In the genomic region with DNA sequence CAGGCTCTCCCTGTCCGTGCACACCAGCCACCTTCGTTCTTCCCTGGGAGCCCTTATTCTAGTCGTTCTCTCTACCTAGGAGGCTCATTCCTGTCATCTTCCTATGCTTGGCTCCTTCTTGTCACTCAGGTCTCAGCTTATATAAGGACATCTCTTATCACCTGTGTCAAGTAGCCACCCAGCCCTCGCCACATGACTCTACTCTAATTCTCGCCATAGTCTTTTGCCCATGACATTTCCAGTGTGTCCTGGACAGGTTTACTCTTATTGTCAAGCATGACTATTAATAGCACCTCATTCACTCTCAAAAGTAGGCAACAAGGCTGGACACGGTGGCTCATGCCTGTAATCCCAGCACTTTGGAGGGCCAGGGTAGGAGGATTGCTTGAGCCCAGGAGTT, we compare ENCODE assay signal across 29 cellular contexts.
"Had no signal": no experiment of that assay in that cellular context is flagged by ENCODE, and none has a peak within 500 bp of the region (broad histone marks: within the 10 kb centered on the region; RNA-seq: fewer than 3 reads in every experiment).

No MANE protein-coding gene starts in this region.

- H3K27ac Mint-ChIP-seq: mesothelial cell of epicardium; natural killer cell; nephron progenitor cell; neural progenitor cell; stimulated activated effector memory CD8-positive, alpha-beta T cell treated with anti-CD3 and anti-CD28 coated beads, Interleukin-12 subunit alpha, Interleukin-12 subunit beta, amount 100 ng/mL, for 72 hours; stimulated activated naive CD8-positive, alpha-beta T cell treated with anti-CD3 and anti-CD28 coated beads, Interleukin-15, Interleukin-2, amounts not matched to agents 100 ng/mL and 50 ng/mL, for 24 hours; type B pancreatic cell had no signal

- H2AFZ ChIP-seq: hepatocyte, neural progenitor cell, parathyroid adenoma had no signal

- H3K4me2 ChIP-seq: hepatocyte, neural progenitor cell had no signal

- H3K36me3 Mint-ChIP-seq: mesothelial cell of epicardium; natural killer cell; neural progenitor cell; stimulated activated effector memory CD8-positive, alpha-beta T cell treated with anti-CD3 and anti-CD28 coated beads, Interleukin-12 subunit alpha, Interleukin-12 subunit beta, amount 100 ng/mL, for 72 hours; type B pancreatic cell had no signal

- H3K4me3 Mint-ChIP-seq: mesothelial cell of epicardium; natural killer cell; nephron progenitor cell; neural progenitor cell; stimulated activated effector memory CD8-positive, alpha-beta T cell treated with anti-CD3 and anti-CD28 coated beads, Interleukin-12 subunit alpha, Interleukin-12 subunit beta, amount 100 ng/mL, for 72 hours; stimulated activated naive CD8-positive, alpha-beta T cell treated with anti-CD3 and anti-CD28 coated beads, Interleukin-15, Interleukin-2, amounts not matched to agents 100 ng/mL and 50 ng/mL, for 24 hours; type B pancreatic cell had no signal

- DNase-seq: kidney glomerular epithelial cell; left cardiac atrium; mesendoderm; naive B cell; natural killer cell; nephron progenitor cell; occipital lobe; stimulated activated CD4-positive, alpha-beta T cell treated with anti-CD3 and anti-CD28 coated beads, Interleukin-12 subunit alpha, Interleukin-12 subunit beta, amount 100 ng/mL, for 4 hours; stimulated activated CD4-positive, alpha-beta T cell treated with anti-CD3 and anti-CD28 coated beads, Interleukin-15, amount 100 ng/mL, for 24 hours; stimulated activated CD4-positive, alpha-beta T cell treated with anti-CD3 and anti-CD28 coated beads, Interleukin-2, amount 100 ng/mL, for 24 hours; stimulated activated CD4-positive, alpha-beta T cell treated with anti-CD3 and anti-CD28 coated beads, Interleukin-4, amount 100 ng/mL, for 1 hour; stimulated activated naive CD4-positive, alpha-beta T cell; uterus had no signal

- H3K4me3 ChIP-seq: hepatocyte, lung, neural progenitor cell, skin epidermis, suprapubic skin, thoracic aorta, tibial nerve, uterus had no signal

- H3K4me1 ChIP-seq: uterus had no signal

- H3K9ac ChIP-seq: neural progenitor cell, parathyroid adenoma had no signal

- H3K9me3 ChIP-seq: neutrophil, suprapubic skin, thoracic aorta, tibial nerve, uterus had no signal

- FAIRE-seq: keratinocyte had no signal

- H3K4me1 Mint-ChIP-seq: natural killer cell; stimulated activated effector memory CD8-positive, alpha-beta T cell treated with anti-CD3 and anti-CD28 coated beads, Interleukin-12 subunit alpha, Interleukin-12 subunit beta, amount 100 ng/mL, for 72 hours had no signal

- H3K79me2 ChIP-seq: hepatocyte, parathyroid adenoma had no signal

- H3K9me3 Mint-ChIP-seq: mesothelial cell of epicardium; natural killer cell; nephron progenitor cell; neural progenitor cell; stimulated activated effector memory CD8-positive, alpha-beta T cell treated with anti-CD3 and anti-CD28 coated beads, Interleukin-12 subunit alpha, Interleukin-12 subunit beta, amount 100 ng/mL, for 72 hours; stimulated activated naive CD8-positive, alpha-beta T cell treated with anti-CD3 and anti-CD28 coated beads, Interleukin-15, Interleukin-2, amounts not matched to agents 100 ng/mL and 50 ng/mL, for 24 hours; type B pancreatic cell had no signal

- ATAC-seq: left lobe of liver; natural killer cell; sciatic nerve; stimulated activated effector memory CD8-positive, alpha-beta T cell treated with anti-CD3 and anti-CD28 coated beads, Interleukin-12 subunit alpha, Interleukin-12 subunit beta, amount 100 ng/mL, for 72 hours had no signal

- H3K36me3 ChIP-seq: neural progenitor cell, neutrophil, suprapubic skin, thoracic aorta, tibial nerve, uterus had no signal

- H3K27me3 Mint-ChIP-seq: type B pancreatic cell had no signal

- H3K27ac ChIP-seq: hepatocyte, neural progenitor cell, neutrophil, parathyroid adenoma, skin epidermis, suprapubic skin, thoracic aorta, tibial nerve, uterus had no signal

- H3K27me3 ChIP-seq: hepatocyte, neural progenitor cell, neutrophil, suprapubic skin, tibial nerve, uterus had no signal
